Comparison of ENCODE assay signal across 24 cellular contexts in genomic region chr5:29800752-29801151, GRCh38.
DNase-seq lines count a peak whose midpoint lies in the region; ATAC-seq, FAIRE-seq and TF ChIP-seq lines count a peak whose summit lies in the region.
"Had no signal": no experiment of that assay in that cellular context is flagged by ENCODE, and none has a peak within 500 bp of the region (broad histone marks: within the 10 kb centered on the region; RNA-seq: fewer than 3 reads in every experiment).

No MANE protein-coding gene starts in this region.

- no peak overlapping the region for H3K18ac ChIP-seq in H1 (ENCODE audit: extremely low read depth, low read length)

- no peak overlapping the region for H4K5ac ChIP-seq in H1 (ENCODE audit: insufficient read length, low read depth, low read length)

- H2BK15ac ChIP-seq in H1 (ENCODE audit: low read length), result no peak overlapping the region

- H2BK20ac ChIP-seq in H1 (ENCODE audit: low read length), result no peak overlapping the region

- intact Hi-C loops in right lobe of liver (cut with DNase I), result no loop called here

- no peak overlapping the region for H3K23ac ChIP-seq in H1 (ENCODE audit: insufficient read length)

- POLR2A ChIA-PET in H1 (lab: Charles Lee; ENCODE audit: partially characterized antibody), result no interaction called here

- DNase-seq in H1 (ENCODE audit: low read depth in 1 of 2, low spot score in 2 of 2) (no peak), right lobe of liver (no peak), right atrium auricular region (ENCODE audit: low spot score) (no peak)
- DNase-seq in central memory CD4-positive, alpha-beta T cell, result no peak
- DNase-seq: 8988T; AML-193; CD4-positive, alpha-beta memory T cell; CD4-positive, CD25-positive, alpha-beta regulatory T cell; CD8-positive, alpha-beta memory T cell; COR-L47; DMS 273 treated with DMSO at 0.1 percent for 48 hours; DMS153; DMS53; DMS79; DND-41; EL; GDM1 had no signal

- H3K9me3 ChIP-seq in H1 (ENCODE audit: insufficient read depth in 2 of 2, low read depth in 1 of 2, low read length in 1 of 2), result no peaks in the 10 kb centered on the region
- H3K9me3 ChIP-seq in right lobe of liver, result no peaks in the 10 kb centered on the region
- H3K9me3 ChIP-seq in right atrium auricular region, result no peaks in the 10 kb centered on the region
- H3K9me3 ChIP-seq: BLaER1 treated with 17β-estradiol and CSF1 and Interleukin-3, amounts not matched to agents 10 nM and 100 nM had no signal

- no peak overlapping the region for H2BK5ac ChIP-seq in H1 (ENCODE audit: low read depth, low read length)

- H2BK120ac ChIP-seq in H1 (replicated peaks; ENCODE audit: low read depth, low read length), result no peak overlapping the region

- no peaks in the 10 kb centered on the region for H4K20me1 ChIP-seq in H1 (replicated peaks in 1 of 2; ENCODE audit: control insufficient read depth in 1 of 2, insufficient read depth in 2 of 2, low read length in 2 of 2)
- H4K20me1 ChIP-seq: BLaER1 treated with 17β-estradiol and CSF1 and Interleukin-3, amounts not matched to agents 10 nM and 100 nM had no signal

- H4K8ac ChIP-seq in H1 (ENCODE audit: extremely low read depth, insufficient read depth, low read length), result no peak overlapping the region

- no peak overlapping the region for H3K56ac ChIP-seq in H1 (replicated peaks; ENCODE audit: insufficient read length, low read depth, low read length)

- H3K79me1 ChIP-seq in H1 (ENCODE audit: low read depth, low read length), result no peaks in the 10 kb centered on the region

- TF ChIP-seq EP300 in H1 (IDR thresholded peaks at IDR 0.05; ENCODE audit: borderline replicate concordance in 1 of 2, low read depth in 2 of 2, low read length in 2 of 2), result no peak

- H2AFZ ChIP-seq in H1 (ENCODE audit: low read length), result peak overlapping the region; percentile 19; the same call in 1 of the 2 replicates

- WGBS in H1 (ENCODE audit: extremely low coverage in 1 of 2, insufficient coverage in 1 of 2, insufficient read length in 1 of 2, insufficient replicate concordance in 2 of 2, low coverage in 1 of 2, low lambda C conversion rate in 2 of 2, missing lambda C conversion rate in 1 of 2), 2 experiments, result 100% methylated on average over 5 of the region's 5 CpGs; no CpG with 5 or more reads in 1 of the 2 experiments
- WGBS in right lobe of liver (ENCODE audit: insufficient coverage, low coverage, low lambda C conversion rate, missing lambda C conversion rate), result 6% methylated on average over 4 of the region's 5 CpGs

- H3K79me2 ChIP-seq in H1 (ENCODE audit: control insufficient read depth in 1 of 2, insufficient read depth in 2 of 2, low read length in 2 of 2), result no peaks in the 10 kb centered on the region

- TF ChIP-seq RAD21 in H1 (IDR thresholded peaks at IDR 0.05 in 1 of 2, conservative IDR thresholded peaks at IDR 0.05 in 1 of 2; ENCODE audit: low read depth in 2 of 2, low read length in 2 of 2), result no peak

- H3K36me3 ChIP-seq in H1 (ENCODE audit: control insufficient read depth in 2 of 4, insufficient read depth in 4 of 4, low read length in 3 of 4) (no peaks in the 10 kb centered on the region), right lobe of liver (no peaks in the 10 kb centered on the region), right atrium auricular region (no peaks in the 10 kb centered on the region)
- H3K36me3 ChIP-seq: BLaER1 treated with 17β-estradiol and CSF1 and Interleukin-3, amounts not matched to agents 10 nM and 100 nM had no signal

- TF ChIP-seq CTCF in C4-2B (conservative IDR thresholded peaks at IDR 0.05) (no peak), H1 (IDR thresholded peaks at IDR 0.05; ENCODE audit: control extremely low read depth in 1 of 3, insufficient read depth in 1 of 3, low read depth in 1 of 3, low read length in 3 of 3) (no peak), right lobe of liver (IDR thresholded peaks at IDR 0.05) (no peak), right atrium auricular region (IDR thresholded peaks at IDR 0.05) (no peak)

- no peak overlapping the region for H3K4me2 ChIP-seq in H1 (ENCODE audit: insufficient read depth in 1 of 2, low read depth in 2 of 2, low read length in 2 of 2)
- H3K4me2 ChIP-seq: BLaER1 treated with 17β-estradiol and CSF1 and Interleukin-3, amounts not matched to agents 10 nM and 100 nM had no signal

- CTCF ChIA-PET in H1 (lab: Charles Lee; ENCODE audit: partially characterized antibody), result no interaction called here

- no peak overlapping the region for H3K4me3 ChIP-seq in H1 (ENCODE audit: extremely low read depth in 1 of 4, insufficient read depth in 2 of 4, low read depth in 3 of 4, low read length in 4 of 4)
- no peak overlapping the region for H3K4me3 ChIP-seq in right lobe of liver
- no peak overlapping the region for H3K4me3 ChIP-seq in right atrium auricular region
- H3K4me3 ChIP-seq: BLaER1 treated with 17β-estradiol and CSF1 and Interleukin-3, amounts not matched to agents 10 nM and 100 nM; GM12878 had no signal

- no peak overlapping the region for H2AK5ac ChIP-seq in H1 (ENCODE audit: low read depth, low read length)

- no peak for TF ChIP-seq POLR2A in H1 (IDR thresholded peaks at IDR 0.05; ENCODE audit: control extremely low read depth in 1 of 2, low read depth in 2 of 2, low read length in 2 of 2)
- no peak for TF ChIP-seq POLR2A in right lobe of liver (IDR thresholded peaks at IDR 0.05)

- no peaks in the 10 kb centered on the region for H3K23me2 ChIP-seq in H1 (ENCODE audit: low read depth, low read length)

- H3K4me1 ChIP-seq in H1 (replicated peaks in 1 of 4; ENCODE audit: control insufficient read depth in 3 of 4, insufficient read depth in 4 of 4, low read length in 3 of 4) (peaks cover 0 to 4% (median 0%) of the 10 kb centered on the region in 4 experiments; a peak in 1 of 7 replicates), right lobe of liver (peaks cover 0 to 9% (median 0%) of the 10 kb centered on the region in 4 donors), right atrium auricular region (no peaks in the 10 kb centered on the region)
- H3K4me1 ChIP-seq: BLaER1 treated with 17β-estradiol and CSF1 and Interleukin-3, amounts not matched to agents 10 nM and 100 nM had no signal

- no peak overlapping the region for H4K91ac ChIP-seq in H1 (replicated peaks; ENCODE audit: insufficient read length, low read length)

- peak overlapping the region; percentile 67; the same call in 1 of the 2 replicates for H3K27ac ChIP-seq in C4-2B
- H3K27ac ChIP-seq in H1 (ENCODE audit: low read depth, low read length), result no peak overlapping the region
- H3K27ac ChIP-seq in right lobe of liver, result no peak overlapping the region
- no peak overlapping the region for H3K27ac ChIP-seq in right atrium auricular region
- H3K27ac ChIP-seq: BLaER1 treated with 17β-estradiol and CSF1 and Interleukin-3, amounts not matched to agents 10 nM and 100 nM had no signal

- ATAC-seq in right lobe of liver (peak in 3 of 4 donors; percentile 47 to 79 (median 58)), HG03439 (IDR thresholded peaks at IDR 0.05; ENCODE audit: unreplicated experiment) (no peak), HG03378 (IDR thresholded peaks at IDR 0.05; ENCODE audit: unreplicated experiment) (no peak)
- ATAC-seq: GM12878 had no signal

- no peak overlapping the region for H3K9ac ChIP-seq in H1 (replicated peaks in 1 of 4; ENCODE audit: extremely low read depth in 1 of 4, low read depth in 3 of 4, low read length in 3 of 4)
- H3K9ac ChIP-seq: BLaER1 treated with 17β-estradiol and CSF1 and Interleukin-3, amounts not matched to agents 10 nM and 100 nM had no signal

- no peak overlapping the region for H2BK12ac ChIP-seq in H1 (ENCODE audit: low read depth, low read length)

- H3K4ac ChIP-seq in H1 (replicated peaks; ENCODE audit: insufficient read length, low read depth, low read length), result no peak overlapping the region

- H3K27me3 ChIP-seq in H1 (replicated peaks in 1 of 4; ENCODE audit: control insufficient read depth in 3 of 4, extremely low read depth in 1 of 4, insufficient read depth in 3 of 4, low read length in 3 of 4), result no peaks in the 10 kb centered on the region
- no peaks in the 10 kb centered on the region for H3K27me3 ChIP-seq in right lobe of liver
- no peaks in the 10 kb centered on the region for H3K27me3 ChIP-seq in right atrium auricular region
- H3K27me3 ChIP-seq: BLaER1 treated with 17β-estradiol and CSF1 and Interleukin-3, amounts not matched to agents 10 nM and 100 nM had no signal

- no peak overlapping the region for H3K14ac ChIP-seq in H1 (ENCODE audit: insufficient read length)

- no peak for FAIRE-seq in H1 (lab: Jason Lieb, UNC)
- FAIRE-seq: GM12878, GM12892, GM18507 had no signal

TF ChIP-seq in H1, 55 proteins besides CTCF, POLR2A, EP300 and RAD21:
- TF ChIP-seq JUND (IDR thresholded peaks at IDR 0.05; ENCODE audit: low read length) (no peak), BRCA1 (IDR thresholded peaks at IDR 0.05; ENCODE audit: low read depth, low read length) (no peak), USF2 (IDR thresholded peaks at IDR 0.05; ENCODE audit: low read length) (no peak), TCF12 (IDR thresholded peaks at IDR 0.05; ENCODE audit: low read depth, low read length) (no peak), CTBP2 (IDR thresholded peaks at IDR 0.05; ENCODE audit: borderline replicate concordance, insufficient read depth, insufficient read length, low read length) (no peak), JUN (IDR thresholded peaks at IDR 0.05; ENCODE audit: low read depth, low read length) (no peak), EZH2 (IDR thresholded peaks at IDR 0.05; ENCODE audit: low read depth, low read length, severe bottlenecking) (no peak), RNF2 (IDR thresholded peaks at IDR 0.05; ENCODE audit: borderline replicate concordance, low read depth, low read length, missing control alignments, poor library complexity, severe bottlenecking) (no peak)

Comparison
In these comparisons a context has a peak if more than half of its experiments do, and no peak if none do; other contexts are left out.
1. ATAC-seq: peak in right lobe of liver (3 of 4); none in HG03439 (single experiment) and HG03378 (single experiment).